Comparison of ENCODE assay signal across 6 cellular contexts in genomic region chr9:65465246-65465895, GRCh38.
DNase-seq lines count a peak whose midpoint lies in the region; ATAC-seq, FAIRE-seq and TF ChIP-seq lines count a peak whose summit lies in the region.
"Not testable (repeated sequence)": the region's sequence is repeated elsewhere in the genome, so short reads cannot be mapped to it uniquely, and the experiment has no call there.

No MANE protein-coding gene starts in this region.

- POLR2A ChIA-PET in SK-N-SH (lab: Yijun Ruan, JAX); HepG2 (lab: Yijun Ruan, JAX): not testable (repeated sequence)

- not testable (repeated sequence) for H3K36me3 ChIP-seq in SK-N-SH (replicated peaks in 1 of 2; ENCODE audit: control insufficient read depth in 1 of 2, insufficient read depth in 2 of 2, low read length in 1 of 2); HepG2 (replicated peaks in 1 of 2; ENCODE audit: control insufficient read depth in 1 of 2, insufficient read depth in 2 of 2, low read length in 2 of 2); sigmoid colon

- not testable (repeated sequence) for H2AFZ ChIP-seq in SK-N-SH (ENCODE audit: low read depth); HepG2 (ENCODE audit: low read length)

- H3K9me2 ChIP-seq in SK-N-SH = not testable (repeated sequence)

- peak; percentile 45 for TF ChIP-seq RAD21 in SK-N-SH (IDR thresholded peaks at IDR 0.05; ENCODE audit: low read length)
- TF ChIP-seq RAD21 in HepG2 (CRISPR knock-in tag; IDR thresholded peaks at IDR 0.05) = not testable (repeated sequence)

- not testable (repeated sequence) for BruUV-seq in HepG2 (replicated peaks; lab: Mats Ljungman, UMichigan)

- not testable (repeated sequence) for H3K9ac ChIP-seq in SK-N-SH; HepG2 (ENCODE audit: insufficient read depth, low read depth, low read length)

- in situ Hi-C loops in HepG2 (cut with HindIII; ENCODE audit: extremely low pct_ligation_motif_present, low pct_unique_long_range_greater_than_20kb) = not testable (repeated sequence)

- ATAC-seq in HepG2 = not testable (repeated sequence)

- H3K4me2 ChIP-seq in SK-N-SH; HepG2 (ENCODE audit: low read depth, low read length): not testable (repeated sequence)

- not testable (repeated sequence) for H3F3A ChIP-seq in SK-N-SH (replicated peaks; ENCODE audit: insufficient read depth)

- FAIRE-seq in HepG2 (lab: Jason Lieb, UNC) = not testable (repeated sequence)

- H3K9me3 ChIP-seq in SK-N-SH; HepG2 (ENCODE audit: low read length); sigmoid colon: not testable (repeated sequence)

- CTCF ChIA-PET in SK-N-SH (lab: Yijun Ruan, JAX); HepG2 (lab: Yijun Ruan, JAX; ENCODE audit: low intra/inter-chr PET ratio, low total read pairs): not testable (repeated sequence)

- DNase-seq in Daoy (ENCODE audit: low read depth) = peak; percentile 46
- peak; percentile 2 for DNase-seq in NAMALWA (ENCODE audit: low spot score)
- DNase-seq in NCI-H82 (lab: John Stamatoyannopoulos, UW) = peak; percentile 2
- DNase-seq in SK-N-SH = peak; percentile 12
- DNase-seq in HepG2 (ENCODE audit: low spot score) = not testable (repeated sequence)
- DNase-seq in sigmoid colon = peak; percentile 11

- not testable (repeated sequence) for H3K4me3 ChIP-seq in SK-N-SH (ENCODE audit: low read depth in 2 of 2, low read length in 1 of 2); HepG2 (replicated peaks in 1 of 3; ENCODE audit: insufficient read depth in 1 of 3, low read depth in 2 of 3, low read length in 3 of 3); sigmoid colon

- not testable (repeated sequence) for TF ChIP-seq POLR2A in HepG2 (IDR thresholded peaks at IDR 0.05; ENCODE audit: insufficient read depth in 1 of 2, low read depth in 2 of 2, low read length in 2 of 2); sigmoid colon (IDR thresholded peaks at IDR 0.05)

- not testable (repeated sequence) for H3K27me3 ChIP-seq in SK-N-SH (ENCODE audit: insufficient read depth); HepG2 (ENCODE audit: control insufficient read depth in 1 of 2, insufficient read depth in 2 of 2, low read length in 2 of 2); sigmoid colon

- H3K4me1 ChIP-seq in SK-N-SH (ENCODE audit: control insufficient read depth in 1 of 2, insufficient read depth in 2 of 2, low read depth in 1 of 2, low read length in 1 of 2); HepG2 (ENCODE audit: insufficient read depth, low read length); sigmoid colon: not testable (repeated sequence)

- not testable (repeated sequence) for H3K79me2 ChIP-seq in SK-N-SH (ENCODE audit: insufficient read depth); HepG2 (ENCODE audit: insufficient read depth, low read length)

- peak; percentile 39 for TF ChIP-seq CTCF in SK-N-SH (IDR thresholded peaks at IDR 0.05)
- not testable (repeated sequence) for TF ChIP-seq CTCF in HepG2 (CRISPR knock-in tag; IDR thresholded peaks at IDR 0.05); sigmoid colon (IDR thresholded peaks at IDR 0.05)

- not testable (repeated sequence) for H3K27ac ChIP-seq in SK-N-SH (ENCODE audit: low read depth in 2 of 2, low read length in 1 of 2); HepG2 (ENCODE audit: extremely low read length, insufficient read depth, low read length); sigmoid colon

- not testable (repeated sequence) for TF ChIP-seq EP300 in SK-N-SH (IDR thresholded peaks at IDR 0.05; ENCODE audit: borderline replicate concordance in 1 of 2, low read depth in 1 of 2, low read length in 1 of 2); HepG2 (IDR thresholded peaks at IDR 0.05; ENCODE audit: low read depth in 2 of 2, low read length in 2 of 2); HepG2 (CRISPR knock-in tag; IDR thresholded peaks at IDR 0.05; ENCODE audit: borderline replicate concordance); sigmoid colon (IDR thresholded peaks at IDR 0.05)

- intact Hi-C loops in HepG2 (cut with micrococcal nuclease; ENCODE audit: unreplicated experiment); sigmoid colon (cut with DNase I): not testable (repeated sequence)

- not testable (repeated sequence) for H4K20me1 ChIP-seq in SK-N-SH (ENCODE audit: insufficient read depth); HepG2 (ENCODE audit: insufficient read depth, low read length)

- WGBS in SK-N-SH (ENCODE audit: low lambda C conversion rate) = 14% methylated on average over 13 of the region's 17 CpGs
- WGBS in HepG2 (ENCODE audit: low lambda C conversion rate) = 13% methylated on average over 9 of the region's 17 CpGs
- WGBS in sigmoid colon, 2 donors = 90 to 93% methylated on average over 17 of the region's 17 CpGs

TF ChIP-seq in HepG2, 621 proteins besides CTCF, POLR2A, EP300 and RAD21:
- TF ChIP-seq BCL6 (CRISPR knock-in tag; IDR thresholded peaks at IDR 0.05) (0 out of 2 replicates have a peak, but pooled peaks have one; percentile 36), STAG1 (CRISPR knock-in tag; IDR thresholded peaks at IDR 0.05) (peak; percentile 37; the same call in 1 of the 2 replicates)
